8 cellular contexts compared by ENCODE assay signal in the genomic region with DNA sequence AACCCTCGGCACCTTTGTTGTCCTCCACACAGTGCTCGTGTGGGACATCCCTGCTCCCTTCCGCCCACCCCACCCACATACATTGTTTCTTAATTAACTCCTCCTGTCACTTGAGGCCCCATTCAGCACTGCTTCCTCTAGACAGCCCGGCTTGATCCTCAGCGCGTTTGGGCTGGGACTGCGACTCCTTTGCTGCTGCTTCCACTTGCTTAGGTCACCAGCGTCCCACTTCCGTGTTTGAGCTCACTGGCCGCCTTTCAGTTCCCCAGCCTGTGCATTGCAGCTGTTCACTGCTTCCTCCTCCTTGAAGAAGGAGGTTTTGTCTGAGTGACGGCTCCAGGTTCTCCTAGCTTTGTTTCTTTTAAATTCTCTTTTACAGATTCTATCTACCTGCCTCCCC. TPM values are rescaled to one million over a fixed set of nuclear protein-coding genes. Genes with fewer than 3 reads are reported as not detected.
A peak's percentile ranks its signal among the peaks of the same experiment; 100 is the strongest.
DNase-seq lines count a peak whose midpoint lies in the region; ATAC-seq and TF ChIP-seq lines count a peak whose summit lies in the region.

No MANE protein-coding gene starts in this region.

- TF ChIP-seq CTCF in GM06990 (IDR thresholded peaks at IDR 0.05; ENCODE audit: insufficient read depth, low read length, poor library complexity, severe bottlenecking) (no peak), RWPE1 (conservative IDR thresholded peaks at IDR 0.05; ENCODE audit: low read depth) (no peak)

- peaks cover 4% of the 10 kb centered on the region for H3K36me3 ChIP-seq in GM06990 (ENCODE audit: control insufficient read depth, insufficient read depth, low read length)

- POLR2A ChIA-PET in RWPE1 (lab: Yijun Ruan, JAX; ENCODE audit: low non-redundant PET) = no interaction called here

- H3K27me3 Mint-ChIP-seq in immature natural killer cell (ENCODE audit: low read depth in 3 of 3) = peaks cover 2 to 4% (median 3%) of the 10 kb centered on the region in 3 donors

- H3K4me1 Mint-ChIP-seq in immature natural killer cell = peaks cover 92 to 93% of the 10 kb centered on the region in 2 donors

- CTCF ChIA-PET in RWPE1 (lab: Yijun Ruan, JAX) = interaction anchor here (0.6 kb wide), 1 partner anchor 82 kb away, joined by 3 read pairs; no protein-coding TSS in a partner anchor

- ATAC-seq in HG02610 (IDR thresholded peaks at IDR 0.05; ENCODE audit: unreplicated experiment) = peak; percentile 52

- no peak overlapping the region for H3K4me3 ChIP-seq in GM06990 (replicated peaks; ENCODE audit: low read depth, low read length)

- peak overlapping the region; percentile 78 to 94 (median 88) for H3K27ac Mint-ChIP-seq in immature natural killer cell

- DNase-seq in GM06990 (ENCODE audit: extremely low read depth, insufficient read length) = peak; percentile 75
- no peak for DNase-seq in RWPE1 (ENCODE audit: low spot score)
- peak; percentile 45 for DNase-seq in activated naive CD4-positive, alpha-beta T cell treated with anti-CD3 and anti-CD28 coated beads, Interleukin-2, amount 50 U/mL, for 16 hours
- DNase-seq in immature natural killer cell = peak; percentile 50 to 64 (median 63)
- peak; percentile 52 for DNase-seq in stimulated activated CD4-positive, alpha-beta T cell treated with anti-CD3 and anti-CD28 coated beads, Interleukin-4, amount 100 ng/mL, for 1 hour
- DNase-seq in iPS-NIHi7 (ENCODE audit: extremely low spot score) = no peak
- no peak for DNase-seq in NCI-H2196 treated with DMSO at 0.1 percent for 48 hours (lab: John Stamatoyannopoulos, UW; ENCODE audit: unreplicated experiment)

- H3K27ac ChIP-seq in RWPE1 = peak overlapping the region; percentile 20; the same call in 1 of the 2 replicates

- no peaks in the 10 kb centered on the region for H3K27me3 ChIP-seq in GM06990 (replicated peaks; ENCODE audit: control insufficient read depth, insufficient read depth, low read length)

- peaks cover 0 to 4% (median under 1%) of the 10 kb centered on the region in 3 donors for H3K36me3 Mint-ChIP-seq in immature natural killer cell

- no peaks in the 10 kb centered on the region for H3K9me3 Mint-ChIP-seq in immature natural killer cell

- peak overlapping the region; percentile 64 to 87 (median 81) for H3K4me3 Mint-ChIP-seq in immature natural killer cell

RNA-seq across cellular contexts. Expression of gene RNF4, which starts 16.1 kb away (rescaled TPM):
- polyA plus RNA-seq in immature natural killer cell = 100 to 1,000 TPM in 1 of 3 donors, 10 to 100 TPM in 2; 48.0 to 116 (median 48.2) TPM

RNA-seq across cellular contexts. Expression of gene FAM193A, which starts 51.5 kb away (rescaled TPM):
- 1 to 10 TPM in 1 of 3 donors, under 1 TPM in 2; 0.03 to 4.8 (median 0.94) TPM for polyA plus RNA-seq in immature natural killer cell

Comparison
In these comparisons a context has a peak if more than half of its experiments do, and no peak if none do; other contexts are left out.
1. DNase-seq: peak in GM06990 (single experiment), activated naive CD4-positive, alpha-beta T cell treated with anti-CD3 and anti-CD28 coated beads, Interleukin-2, amount 50 U/mL, for 16 hours (single experiment), immature natural killer cell (3 of 3) and stimulated activated CD4-positive, alpha-beta T cell treated with anti-CD3 and anti-CD28 coated beads, Interleukin-4, amount 100 ng/mL, for 1 hour (single experiment); none in RWPE1 (single experiment), iPS-NIHi7 (single experiment) and NCI-H2196 treated with DMSO at 0.1 percent for 48 hours (single experiment).